ENCODE assay signal across 8 cellular contexts in the genomic region with DNA sequence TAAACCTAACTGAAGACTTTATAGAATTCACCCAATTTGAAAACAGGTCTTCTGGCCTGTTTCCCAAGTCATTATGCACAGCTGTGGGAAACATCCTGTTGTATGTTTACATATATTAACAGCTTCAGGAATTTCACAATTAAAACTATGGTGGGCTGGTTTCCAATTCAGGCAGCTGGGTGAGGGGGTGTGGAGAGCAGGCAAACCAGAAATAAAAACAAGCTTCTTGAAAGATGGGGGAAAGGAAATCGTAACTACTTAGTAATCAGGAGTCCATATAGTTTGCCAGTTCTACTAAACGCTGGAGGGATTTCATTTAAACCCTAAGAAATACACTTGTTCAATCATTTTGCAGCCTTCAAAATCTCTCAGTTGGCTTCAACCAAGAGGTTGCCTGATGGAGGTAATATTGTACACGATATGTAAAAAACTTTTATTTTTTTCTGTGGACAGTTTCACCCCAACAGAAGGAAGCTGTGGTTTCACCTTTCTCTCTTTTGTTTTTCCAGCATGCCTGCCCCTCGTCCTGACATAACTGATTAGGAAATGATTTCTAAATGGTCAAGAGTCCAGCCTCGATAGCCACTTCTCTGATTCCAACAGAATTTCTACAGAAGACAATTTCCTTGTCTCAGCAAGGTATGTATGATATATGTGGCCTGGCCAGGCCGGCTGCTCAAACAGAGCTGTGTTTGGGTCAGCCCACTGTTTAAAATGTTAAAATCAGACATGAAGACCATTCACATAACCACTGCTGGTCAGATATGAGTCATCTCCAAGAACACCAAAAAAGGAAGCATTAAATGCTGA. TPM values are rescaled to one million over a fixed set of nuclear protein-coding genes. Genes with fewer than 3 reads are reported as not detected.
DNase-seq lines count a peak whose midpoint lies in the region; ATAC-seq and TF ChIP-seq lines count a peak whose summit lies in the region.

No MANE protein-coding gene starts in this region.

- no peaks in the 10 kb centered on the region for H3K9me3 Mint-ChIP-seq in stimulated activated naive CD8-positive, alpha-beta T cell treated with anti-CD3 and anti-CD28 coated beads, Interleukin-15, amount 100 ng/mL, for 72 hours

- H3K27ac Mint-ChIP-seq in stimulated activated naive CD8-positive, alpha-beta T cell treated with anti-CD3 and anti-CD28 coated beads, Interleukin-15, amount 100 ng/mL, for 72 hours = peak overlapping the region in 1 of 2 donors; percentile 49

- H3K4me3 ChIP-seq in BLaER1 treated with 17β-estradiol and CSF1 and Interleukin-3, amounts not matched to agents 10 nM and 100 nM = peak overlapping the region in 1 of 10 experiments; percentile 14; a peak in 2 of 20 replicates
- H3K4me3 ChIP-seq in NB4 (ENCODE audit: low read depth, low read length) = peak overlapping the region; percentile 8
- no peak overlapping the region for H3K4me3 ChIP-seq in colonic mucosa
- peak overlapping the region; percentile 6 for H3K4me3 ChIP-seq in osteoblast (ENCODE audit: insufficient read depth, low read length)

- H3K27me3 ChIP-seq in BLaER1 treated with 17β-estradiol and CSF1 and Interleukin-3, amounts not matched to agents 10 nM and 100 nM = no peaks in the 10 kb centered on the region
- H3K27me3 ChIP-seq in colonic mucosa = no peaks in the 10 kb centered on the region
- H3K27me3 ChIP-seq in osteoblast (ENCODE audit: insufficient read depth, low read length) = no peaks in the 10 kb centered on the region

- peaks cover 43% of the 10 kb centered on the region for H3K4me1 Mint-ChIP-seq in stimulated activated naive CD8-positive, alpha-beta T cell treated with anti-CD3 and anti-CD28 coated beads, Interleukin-15, amount 100 ng/mL, for 72 hours

- H3K27me3 Mint-ChIP-seq in stimulated activated naive CD8-positive, alpha-beta T cell treated with anti-CD3 and anti-CD28 coated beads, Interleukin-15, amount 100 ng/mL, for 72 hours = no peaks in the 10 kb centered on the region

- peak overlapping the region in 10 of 11 experiments; percentile 27 to 75 (median 60); a peak in 18 of 22 replicates for H3K27ac ChIP-seq in BLaER1 treated with 17β-estradiol and CSF1 and Interleukin-3, amounts not matched to agents 10 nM and 100 nM
- H3K27ac ChIP-seq in colonic mucosa (peak overlapping the region; percentile 51), osteoblast (ENCODE audit: low read depth, low read length) (peak overlapping the region; percentile 46)

- TF ChIP-seq CTCF in NB4 (IDR thresholded peaks at IDR 0.05; ENCODE audit: low read depth, low read length) (no peak), colonic mucosa (IDR thresholded peaks at IDR 0.05) (no peak), osteoblast (IDR thresholded peaks at IDR 0.05; ENCODE audit: extremely low read depth, low read depth, low read length) (no peak)

- peaks cover 10 to 89% (median 45%) of the 10 kb centered on the region in 10 experiments for H3K4me1 ChIP-seq in BLaER1 treated with 17β-estradiol and CSF1 and Interleukin-3, amounts not matched to agents 10 nM and 100 nM
- H3K4me1 ChIP-seq in colonic mucosa = peaks cover 24% of the 10 kb centered on the region
- peaks cover 65% of the 10 kb centered on the region for H3K4me1 ChIP-seq in osteoblast (ENCODE audit: insufficient read depth, low read length)

- no peak overlapping the region for H2AFZ ChIP-seq in osteoblast (ENCODE audit: low read length)

- H3K4me2 ChIP-seq in BLaER1 treated with 17β-estradiol and CSF1 and Interleukin-3, amounts not matched to agents 10 nM and 100 nM = peak overlapping the region; percentile 27 to 83 (median 69)
- peak overlapping the region; percentile 57 for H3K4me2 ChIP-seq in osteoblast (ENCODE audit: insufficient read depth, low read length)

- DNase-seq in NB4 (ENCODE audit: low read depth) = peak; percentile 73
- DNase-seq in colonic mucosa = no peak
- peak; percentile 86 for DNase-seq in osteoblast (ENCODE audit: insufficient read length, low spot score, missing footprints)
- DNase-seq in activated CD4-positive, alpha-beta T cell treated with anti-CD3 and anti-CD28 coated beads for 48 hours = no peak
- no peak for DNase-seq in stimulated activated naive CD8-positive, alpha-beta T cell treated with anti-CD3 and anti-CD28 coated beads, Interleukin-15, amount 100 ng/mL, for 72 hours

- H4K20me1 ChIP-seq in BLaER1 treated with 17β-estradiol and CSF1 and Interleukin-3, amounts not matched to agents 10 nM and 100 nM = no peaks in the 10 kb centered on the region
- H4K20me1 ChIP-seq in osteoblast (ENCODE audit: insufficient read depth, low read length) = peaks cover 14% of the 10 kb centered on the region

- peak overlapping the region in 6 of 11 experiments; percentile 5 to 58 (median 28); a peak in 8 of 22 replicates for H3K9ac ChIP-seq in BLaER1 treated with 17β-estradiol and CSF1 and Interleukin-3, amounts not matched to agents 10 nM and 100 nM
- peak overlapping the region in 1 of 2 donors; percentile 49 for H3K9ac ChIP-seq in colonic mucosa (ENCODE audit: low read depth in 2 of 2, low read length in 2 of 2)

- TF ChIP-seq POLR2A in NB4 (IDR thresholded peaks at IDR 0.05; ENCODE audit: extremely low read depth, insufficient read length) = no peak

- peaks cover 96% of the 10 kb centered on the region for H3K79me2 ChIP-seq in osteoblast (ENCODE audit: insufficient read depth, low read length)

- ATAC-seq in GM21423 (IDR thresholded peaks at IDR 0.05; ENCODE audit: unreplicated experiment) (peak; percentile 85), HG03439 (IDR thresholded peaks at IDR 0.05; ENCODE audit: unreplicated experiment) (no peak)
- no peak for ATAC-seq in stimulated activated naive CD8-positive, alpha-beta T cell treated with anti-CD3 and anti-CD28 coated beads, Interleukin-15, amount 100 ng/mL, for 72 hours

- H3K9me3 ChIP-seq in BLaER1 treated with 17β-estradiol and CSF1 and Interleukin-3, amounts not matched to agents 10 nM and 100 nM (replicated peaks in 1 of 11) = peaks cover 0 to 22% (median 16%) of the 10 kb centered on the region in 11 experiments; a peak in 14 of 22 replicates
- H3K9me3 ChIP-seq in colonic mucosa (no peaks in the 10 kb centered on the region), osteoblast (ENCODE audit: low read depth, low read length) (no peaks in the 10 kb centered on the region)

- H3K36me3 ChIP-seq in BLaER1 treated with 17β-estradiol and CSF1 and Interleukin-3, amounts not matched to agents 10 nM and 100 nM = peaks cover 0 to 9% (median 0%) of the 10 kb centered on the region in 11 experiments; a peak in 5 of 22 replicates
- no peaks in the 10 kb centered on the region for H3K36me3 ChIP-seq in colonic mucosa
- no peaks in the 10 kb centered on the region for H3K36me3 ChIP-seq in osteoblast (ENCODE audit: insufficient read depth, low read length)

- intact Hi-C loops in colonic mucosa (cut with DNase I) = no loop called here

- H3K4me3 Mint-ChIP-seq in stimulated activated naive CD8-positive, alpha-beta T cell treated with anti-CD3 and anti-CD28 coated beads, Interleukin-15, amount 100 ng/mL, for 72 hours = peak overlapping the region in 1 of 2 donors; percentile 29

RNA-seq across cellular contexts. Expression of gene ATP8B1, which starts 22.6 kb away (rescaled TPM):
- total RNA-seq in colonic mucosa (100 to 1,000 TPM; 263 to 359 TPM), osteoblast (41.5 and 46.7 TPM in 2 replicates)

Comparison
In these comparisons a context has a peak if more than half of its experiments do, and no peak if none do; other contexts are left out.
1. DNase-seq: peak in NB4 (single experiment) and osteoblast (single experiment); none in colonic mucosa (single experiment), activated CD4-positive, alpha-beta T cell treated with anti-CD3 and anti-CD28 coated beads for 48 hours (single experiment) and stimulated activated naive CD8-positive, alpha-beta T cell treated with anti-CD3 and anti-CD28 coated beads, Interleukin-15, amount 100 ng/mL, for 72 hours (0 of 2).
2. Peak in every context shown above with its lines, with median percentiles within 50 percentile points of each other: H3K27ac ChIP-seq.